In genomic region chr1:234628099-234628498, GRCh38 we compare ENCODE assay signal across 14 cellular contexts. TPM values are rescaled to one million over a fixed set of nuclear protein-coding genes. Genes with fewer than 3 reads are reported as not detected.
A peak's percentile ranks its signal among the peaks of the same experiment; 100 is the strongest.
DNase-seq lines count a peak whose midpoint lies in the region; ATAC-seq and TF ChIP-seq lines count a peak whose summit lies in the region.
"Had no signal": no experiment of that assay in that cellular context is flagged by ENCODE, and none has a peak within 500 bp of the region (broad histone marks: within the 10 kb centered on the region; RNA-seq: fewer than 3 reads in every experiment).

No MANE protein-coding gene starts in this region.

- H2BK20ac ChIP-seq in IMR-90 (ENCODE audit: low read depth, low read length) = peak overlapping the region; percentile 70

- no peaks in the 10 kb centered on the region for H4K20me1 ChIP-seq in IMR-90 (ENCODE audit: insufficient read depth, low read length)
- H4K20me1 ChIP-seq in hepatocyte (ENCODE audit: insufficient read depth, poor library complexity, severe bottlenecking) = no peaks in the 10 kb centered on the region

- H3K79me1 ChIP-seq in IMR-90 (ENCODE audit: low read depth in 1 of 2, low read length in 2 of 2) (no peaks in the 10 kb centered on the region), mesendoderm (ENCODE audit: low read length) (no peaks in the 10 kb centered on the region)

- H3K79me2 ChIP-seq in hepatocyte (no peaks in the 10 kb centered on the region), mesendoderm (ENCODE audit: control insufficient read depth, insufficient read depth, low read length) (no peaks in the 10 kb centered on the region)

- no peaks in the 10 kb centered on the region for H3K9me2 ChIP-seq in hepatocyte (replicated peaks; ENCODE audit: insufficient read depth)

- POLR2A ChIA-PET in IMR-90 (lab: Charles Lee; ENCODE audit: unreplicated experiment) = no interaction called here

- H3K4me2 ChIP-seq in IMR-90 (ENCODE audit: low read depth, low read length) (no peak overlapping the region), hepatocyte (no peak overlapping the region), mesendoderm (ENCODE audit: low read length) (no peak overlapping the region)

- H3K18ac ChIP-seq in IMR-90 (ENCODE audit: low read depth, low read length) (peak overlapping the region; percentile 51; the same call in 1 of the 2 replicates), mesendoderm (ENCODE audit: low read length) (no peak overlapping the region)

- CTCF ChIA-PET in IMR-90 (lab: Yijun Ruan, JAX) = interaction anchor here (0.6 to 1.0 kb wide), 2 partner anchors 41 to 49 kb away, joined by 3 read pairs; no protein-coding TSS in a partner anchor

- BruUV-seq in IMR-90 (replicated peaks; lab: Mats Ljungman, UMichigan) = no TSS peak

- H3K23ac ChIP-seq in IMR-90 (ENCODE audit: low read depth, low read length) (peak overlapping the region; percentile 74; the same call in 1 of the 2 replicates), mesendoderm (ENCODE audit: low read length) (no peak overlapping the region)

- no peak overlapping the region for H4K5ac ChIP-seq in IMR-90 (ENCODE audit: low read depth, low read length)
- no peak overlapping the region for H4K5ac ChIP-seq in mesendoderm (ENCODE audit: low read length)

- TF ChIP-seq POLR2A in IMR-90 (IDR thresholded peaks at IDR 0.05; ENCODE audit: low read depth, low read length) = no peak
- no peak for TF ChIP-seq POLR2A in body of pancreas (IDR thresholded peaks at IDR 0.05)

- H3K4me3 ChIP-seq in IMR-90 (ENCODE audit: insufficient read depth, low read depth, low read length) = no peak overlapping the region
- H3K4me3 ChIP-seq in body of pancreas = no peak overlapping the region
- no peak overlapping the region for H3K4me3 ChIP-seq in hepatocyte
- no peak overlapping the region for H3K4me3 ChIP-seq in mesendoderm (ENCODE audit: low read length)
- H3K4me3 ChIP-seq: SJCRH30 had no signal

- no peak for TF ChIP-seq RAD21 in IMR-90 (IDR thresholded peaks at IDR 0.05; ENCODE audit: low read length)

- H3K56ac ChIP-seq in IMR-90 (ENCODE audit: extremely low read depth, insufficient read depth, low read length) (no peak overlapping the region; the same call in 1 of the 2 replicates), mesendoderm (ENCODE audit: low read length) (no peak overlapping the region)

- H3K4me1 ChIP-seq in IMR-90 (ENCODE audit: control insufficient read depth, insufficient read depth, low read length) (peaks cover 14% of the 10 kb centered on the region), body of pancreas (peaks cover 38% of the 10 kb centered on the region), hepatocyte (ENCODE audit: insufficient read depth) (peaks cover 26% of the 10 kb centered on the region), mesendoderm (ENCODE audit: control insufficient read depth, low read depth, low read length) (no peaks in the 10 kb centered on the region)

- no peak overlapping the region for H2AK9ac ChIP-seq in IMR-90 (replicated peaks; ENCODE audit: low read depth, low read length, poor library complexity)

- H3K27ac ChIP-seq in IMR-90 (ENCODE audit: insufficient read depth, low read length) (no peak overlapping the region), body of pancreas (peak overlapping the region in 1 of 4 donors; percentile 30), hepatocyte (peak overlapping the region; percentile 86), mesendoderm (ENCODE audit: low read depth, low read length) (no peak overlapping the region)
- H3K27ac ChIP-seq: SJCRH30 had no signal

- no peak for TF ChIP-seq CTCF in IMR-90 (conservative IDR thresholded peaks at IDR 0.05; ENCODE audit: low read depth, low read length)
- TF ChIP-seq CTCF in body of pancreas (IDR thresholded peaks at IDR 0.05) = no peak
- TF ChIP-seq CTCF in hepatocyte (IDR thresholded peaks at IDR 0.05; ENCODE audit: poor library complexity) = no peak

- H3K9me1 ChIP-seq in IMR-90 (ENCODE audit: insufficient read depth, low read length) = peaks cover 14% of the 10 kb centered on the region

- H3K14ac ChIP-seq in IMR-90 (replicated peaks; ENCODE audit: low read depth, low read length) = peak overlapping the region; percentile 53; the same call in 1 of the 2 replicates

- peak overlapping the region; percentile 11 to 47; a peak in 1 of 4 replicates for H4K8ac ChIP-seq in IMR-90 (ENCODE audit: low read depth in 2 of 2, low read length in 2 of 2)
- H4K8ac ChIP-seq in mesendoderm (ENCODE audit: low read depth, low read length) = no peak overlapping the region

- intact Hi-C loops in IMR-90 (cut with micrococcal nuclease) (no loop called here), body of pancreas (cut with DNase I) (no loop called here)

- H2AFZ ChIP-seq in IMR-90 (replicated peaks; ENCODE audit: low read length, poor library complexity) (no peak overlapping the region), hepatocyte (no peak overlapping the region)

- H3K9ac ChIP-seq in IMR-90 (ENCODE audit: low read depth, low read length) = no peak overlapping the region
- H3K9ac ChIP-seq in mesendoderm (ENCODE audit: low read length) = no peak overlapping the region

- in situ Hi-C loops in IMR-90 (cut with MboI; ENCODE audit: low sequenced_read_pairs) = no loop called here

- H3K36me3 ChIP-seq in IMR-90 (ENCODE audit: control insufficient read depth, insufficient read depth, low read length) = no peaks in the 10 kb centered on the region
- no peaks in the 10 kb centered on the region for H3K36me3 ChIP-seq in body of pancreas (replicated peaks in 1 of 2; ENCODE audit: insufficient read depth in 1 of 2, low read depth in 2 of 2)
- no peaks in the 10 kb centered on the region for H3K36me3 ChIP-seq in hepatocyte (replicated peaks; ENCODE audit: insufficient read depth, low read depth)
- H3K36me3 ChIP-seq in mesendoderm (ENCODE audit: control insufficient read depth, insufficient read depth, low read length) = no peaks in the 10 kb centered on the region
- H3K36me3 ChIP-seq: SJCRH30 had no signal

- H3K4ac ChIP-seq in IMR-90 (ENCODE audit: low read depth, low read length) (peak overlapping the region; percentile 17; the same call in 1 of the 2 replicates), mesendoderm (ENCODE audit: low read depth, low read length) (no peak overlapping the region)

- dilution Hi-C loops in IMR-90 (cut with HindIII; ENCODE audit: low sequenced_read_pairs, unreplicated experiment) = no loop called here

- peak overlapping the region; percentile 16; the same call in 1 of the 2 replicates for H4K91ac ChIP-seq in IMR-90 (ENCODE audit: insufficient read depth, low read depth, low read length)

- peak; percentile 63 for ATAC-seq in IMR-90 (ENCODE audit: low read depth)
- ATAC-seq in body of pancreas = no peak
- no peak for ATAC-seq in GM21526 (IDR thresholded peaks at IDR 0.05; ENCODE audit: low FRiP score, unreplicated experiment)
- ATAC-seq: naive thymus-derived CD4-positive, alpha-beta T cell had no signal

- H2AK5ac ChIP-seq in IMR-90 (ENCODE audit: low read depth, low read length) (peak overlapping the region; percentile 63), mesendoderm (ENCODE audit: low read length) (no peak overlapping the region)

- WGBS in IMR-90 (ENCODE audit: extremely low coverage in 2 of 2, insufficient read length in 1 of 2), 2 experiments = no CpG with 5 or more reads among the region's 5 CpGs
- 37 to 46% methylated on average over 5 of the region's 5 CpGs for WGBS in body of pancreas, 2 donors
- WGBS in hepatocyte (ENCODE audit: low lambda C conversion rate, missing lambda C conversion rate) = 67% methylated on average over 5 of the region's 5 CpGs
- no CpG with 5 or more reads among the region's 5 CpGs for WGBS in mesendoderm (ENCODE audit: extremely low coverage, insufficient coverage, low lambda C conversion rate)

- H2BK120ac ChIP-seq in IMR-90 (ENCODE audit: low read depth, low read length) (peak overlapping the region; percentile 53), mesendoderm (ENCODE audit: low read depth, low read length) (no peak overlapping the region)

- H2BK5ac ChIP-seq in IMR-90 (ENCODE audit: low read depth, low read length, poor library complexity, severe bottlenecking) (peak overlapping the region; percentile 19), mesendoderm (ENCODE audit: low read length) (no peak overlapping the region)

- no peaks in the 10 kb centered on the region for H3K27me3 ChIP-seq in IMR-90 (ENCODE audit: control insufficient read depth, insufficient read depth, low read length)
- no peaks in the 10 kb centered on the region for H3K27me3 ChIP-seq in body of pancreas
- no peaks in the 10 kb centered on the region for H3K27me3 ChIP-seq in hepatocyte
- H3K27me3 ChIP-seq in mesendoderm (ENCODE audit: insufficient read depth, low read length, poor library complexity) = no peaks in the 10 kb centered on the region
- H3K27me3 ChIP-seq: SJCRH30 had no signal

- 0 out of 3 replicates have a peak overlapping the region, but pooled peaks have one; percentile 16 for H2BK15ac ChIP-seq in IMR-90 (ENCODE audit: low read depth, low read length)
- no peak overlapping the region for H2BK15ac ChIP-seq in mesendoderm (replicated peaks; ENCODE audit: low read depth)

- H3K9me3 ChIP-seq in IMR-90 (ENCODE audit: control insufficient read depth, insufficient read depth, low read length) = no peaks in the 10 kb centered on the region
- no peaks in the 10 kb centered on the region for H3K9me3 ChIP-seq in body of pancreas
- H3K9me3 ChIP-seq in hepatocyte (ENCODE audit: low read depth) = no peaks in the 10 kb centered on the region
- H3K9me3 ChIP-seq: SJCRH30 had no signal

- DNase-seq in A172 (ENCODE audit: low spot score) = peak; percentile 90
- peak; percentile 90 for DNase-seq in IMR-90
- DNase-seq in body of pancreas = peak; percentile 34 to 79 (median 56)
- no peak for DNase-seq in hepatocyte (ENCODE audit: low spot score)
- DNase-seq in mesendoderm = no peak
- no peak for DNase-seq in OCI-M2 (lab: John Stamatoyannopoulos, UW; ENCODE audit: unreplicated experiment)
- no peak for DNase-seq in NCI-H748 treated with DMSO at 0.1 percent for 48 hours (lab: John Stamatoyannopoulos, UW)
- DNase-seq: activated CD4-positive, CD25-positive, alpha-beta regulatory T cell; activated T-cell treated with anti-CD3 and anti-CD28 coated beads, Interleukin-2, amount 50 U/mL, for 24 hours; DND-41; naive thymus-derived CD4-positive, alpha-beta T cell; NCI-H345; SJCRH30 had no signal

RNA-seq across cellular contexts. Expression of gene IRF2BP2, which starts 18.1 kb away (rescaled TPM):
- total RNA-seq in A172 (2014; rRNA removed; shearing (Covaris generic)) = 50.8 and 51.3 TPM in 2 replicates
- total RNA-seq in IMR-90 (2012; rRNA removed) (37.2 and 47.0 TPM in 2 replicates), body of pancreas (10 to 100 TPM; 82.7 to 83.3 TPM), hepatocyte (113 and 135 TPM in 2 replicates)
- polyA plus RNA-seq in IMR-90 (2012; rRNA removed) (56.5 and 66.6 TPM in 2 replicates), hepatocyte (65.9 and 68.2 TPM in 2 replicates)
- polyA plus RNA-seq in IMR-90 (2012; cell fraction: cytosol; rRNA removed) = 12.6 and 82.3 TPM in 2 replicates
- polyA plus RNA-seq in IMR-90 (2012; cell fraction: nucleus; rRNA removed; ENCODE audit: low replicate concordance) = 216 and 242 TPM in 2 replicates
- 26.4 TPM for polyA plus RNA-seq in mesendoderm (2013, experiment 1 of 2)
- polyA plus RNA-seq in mesendoderm (2013, experiment 2 of 2) = 26.7 TPM

Comparison
In these comparisons a context has a peak if more than half of its experiments do, and no peak if none do; other contexts are left out.
1. DNase-seq: peak in A172 (single experiment), IMR-90 (single experiment) and body of pancreas (4 of 4); none in hepatocyte (single experiment), mesendoderm (single experiment), OCI-M2 (single experiment) and NCI-H748 treated with DMSO at 0.1 percent for 48 hours (single experiment).